In the genomic region with DNA sequence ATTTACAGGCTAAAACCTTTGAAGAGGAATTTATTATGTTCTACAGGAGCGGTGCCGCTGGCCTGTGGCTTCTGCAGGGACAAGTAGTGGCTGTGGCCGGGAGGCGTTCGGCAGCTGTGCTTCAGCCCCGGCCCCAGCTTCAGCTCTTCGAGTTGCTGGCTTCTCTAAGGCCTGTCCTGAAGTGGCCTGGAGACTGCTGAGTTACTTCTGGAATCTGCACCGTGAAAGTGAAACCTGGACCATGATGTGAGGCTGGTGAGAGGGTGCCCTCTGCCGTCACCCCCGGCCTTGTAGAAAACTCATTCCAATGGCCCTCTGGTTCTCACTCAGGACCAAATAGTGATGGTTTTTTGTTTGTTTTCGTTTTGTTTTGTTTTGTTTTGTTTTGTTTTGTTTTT, we compare ENCODE assay signal across 19 cellular contexts. TPM values are rescaled to one million over a fixed set of nuclear protein-coding genes. Genes with fewer than 3 reads are reported as not detected.
DNase-seq lines count a peak whose midpoint lies in the region; ATAC-seq and TF ChIP-seq lines count a peak whose summit lies in the region.
"Had no signal": no experiment of that assay in that cellular context is flagged by ENCODE, and none has a peak within 500 bp of the region (broad histone marks: within the 10 kb centered on the region; RNA-seq: fewer than 3 reads in every experiment).

No MANE protein-coding gene starts in this region.

- POLR2A ChIA-PET in Panc1 (lab: Charles Lee) = no interaction called here

- no peak overlapping the region for H3K4me3 ChIP-seq in Panc1 (ENCODE audit: low read depth in 2 of 2, low read length in 2 of 2)
- no peak overlapping the region for H3K4me3 ChIP-seq in colonic mucosa
- no peak overlapping the region for H3K4me3 ChIP-seq in right lobe of liver
- H3K4me3 ChIP-seq: heart left ventricle had no signal

- no peak for TF ChIP-seq POLR2A in right lobe of liver (IDR thresholded peaks at IDR 0.05)

- H3K27me3 ChIP-seq in Panc1 (ENCODE audit: control insufficient read depth, insufficient read depth, low read length) (no peaks in the 10 kb centered on the region), colonic mucosa (no peaks in the 10 kb centered on the region), right lobe of liver (no peaks in the 10 kb centered on the region)
- H3K27me3 ChIP-seq: heart left ventricle had no signal

- TF ChIP-seq CTCF in Panc1 (IDR thresholded peaks at IDR 0.05) (no peak), colonic mucosa (IDR thresholded peaks at IDR 0.05) (no peak), right lobe of liver (IDR thresholded peaks at IDR 0.05) (no peak)

- in situ Hi-C loops in Panc1 (cut with HindIII; ENCODE audit: low pct_unique_long_range_greater_than_20kb, low sequenced_read_pairs) = no loop called here

- DNase-seq in Panc1 (ENCODE audit: low read depth, low spot score) (no peak), colonic mucosa (no peak), right lobe of liver (peak in 1 of 3 donors; percentile 31), superior temporal gyrus (ENCODE audit: extremely low spot score) (peak; percentile 47), NCI-H2227 (lab: John Stamatoyannopoulos, UW; ENCODE audit: unreplicated experiment) (no peak)
- DNase-seq: activated CD4-positive, alpha-beta T cell treated with anti-CD3 and anti-CD28 coated beads for 1 hour; activated T-cell treated with anti-CD3 and anti-CD28 coated beads, Interleukin-2, amount 50 U/mL, for 72 hours; CD8-positive, alpha-beta memory T cell; DMS79; Kasumi-1; NCI-H1092; NCI-H1930; RPMI8226; stimulated activated CD4-positive, alpha-beta T cell treated with anti-CD3 and anti-CD28 coated beads, Interleukin-2, amount 100 ng/mL, for 24 hours; stimulated activated naive B cell treated with anti-CD40 and anti-IgM and Interleukin-4, amounts not matched to agents 10 μg/mL and 1 μg/mL and 100 μg/mL, for 72 hours; T1000 had no signal

- H3K9me3 ChIP-seq in Panc1 (ENCODE audit: control insufficient read depth, insufficient read depth, low read depth, low read length) (peaks cover 5% of the 10 kb centered on the region; the same call in 1 of the 2 replicates), colonic mucosa (no peaks in the 10 kb centered on the region), right lobe of liver (no peaks in the 10 kb centered on the region)

- no peaks in the 10 kb centered on the region for H3K36me3 ChIP-seq in Panc1 (ENCODE audit: control insufficient read depth, insufficient read depth, low read length)
- H3K36me3 ChIP-seq in colonic mucosa = no peaks in the 10 kb centered on the region
- no peaks in the 10 kb centered on the region for H3K36me3 ChIP-seq in right lobe of liver
- H3K36me3 ChIP-seq: heart left ventricle had no signal

- WGBS in right lobe of liver (ENCODE audit: insufficient coverage, low coverage, low lambda C conversion rate, missing lambda C conversion rate) = 90% methylated on average over 6 of the region's 11 CpGs

- intact Hi-C loops in Panc1 (cut with micrococcal nuclease; ENCODE audit: unreplicated experiment) = no loop called here
- intact Hi-C loops in colonic mucosa (cut with DNase I) = no loop called here
- intact Hi-C loops in right lobe of liver (cut with DNase I) = no loop called here

- 0 out of 2 replicates have a peak, but pooled peaks have one; percentile 10 for ATAC-seq in Panc1
- peak in 3 of 4 donors; percentile 17 to 69 (median 36) for ATAC-seq in right lobe of liver
- ATAC-seq in HG03039 (IDR thresholded peaks at IDR 0.05; ENCODE audit: unreplicated experiment) = no peak
- ATAC-seq in HG02884 (IDR thresholded peaks at IDR 0.05; ENCODE audit: unreplicated experiment) = no peak
- ATAC-seq: activated T-cell treated with anti-CD3 and anti-CD28 coated beads, Interleukin-2, amount 50 U/mL, for 72 hours; stimulated activated naive B cell treated with anti-CD40 and anti-IgM and Interleukin-4, amounts not matched to agents 10 μg/mL and 1 μg/mL and 100 μg/mL, for 72 hours had no signal

- H3K27ac ChIP-seq in Panc1 (ENCODE audit: low read length) (no peak overlapping the region), colonic mucosa (peak overlapping the region; percentile 17), right lobe of liver (no peak overlapping the region)
- H3K27ac ChIP-seq: heart left ventricle had no signal

- H3K4me1 ChIP-seq in Panc1 (ENCODE audit: control insufficient read depth, insufficient read depth, low read length) (no peaks in the 10 kb centered on the region), colonic mucosa (no peaks in the 10 kb centered on the region), right lobe of liver (no peaks in the 10 kb centered on the region)

- BruUV-seq in Panc1 (replicated peaks; lab: Mats Ljungman, UMichigan) = no TSS peak

- H3K9ac ChIP-seq in colonic mucosa (ENCODE audit: low read depth in 2 of 2, low read length in 2 of 2) = no peak overlapping the region

- CTCF ChIA-PET in Panc1 (lab: Charles Lee) = no interaction called here

RNA-seq across cellular contexts. Expression of a gene that starts 48.1 kb away (rescaled TPM):
- total RNA-seq in Panc1 (2021; ENCODE audit: unreplicated experiment) (26.7 TPM), colonic mucosa (10 to 100 TPM; 50.4 to 72.2 TPM), right lobe of liver (10 to 100 TPM; 10.3 to 20.1 (median 15.8) TPM)
- polyA plus RNA-seq in Panc1 (2012; ENCODE audit: insufficient read length) = 31.2 TPM

Comparison
In these comparisons a context has a peak if more than half of its experiments do, and no peak if none do; other contexts are left out.
1. ATAC-seq: peak in Panc1 (single experiment) and right lobe of liver (3 of 4); none in HG03039 (single experiment) and HG02884 (single experiment).